33 cellular contexts compared by ENCODE assay signal in the genomic region with DNA sequence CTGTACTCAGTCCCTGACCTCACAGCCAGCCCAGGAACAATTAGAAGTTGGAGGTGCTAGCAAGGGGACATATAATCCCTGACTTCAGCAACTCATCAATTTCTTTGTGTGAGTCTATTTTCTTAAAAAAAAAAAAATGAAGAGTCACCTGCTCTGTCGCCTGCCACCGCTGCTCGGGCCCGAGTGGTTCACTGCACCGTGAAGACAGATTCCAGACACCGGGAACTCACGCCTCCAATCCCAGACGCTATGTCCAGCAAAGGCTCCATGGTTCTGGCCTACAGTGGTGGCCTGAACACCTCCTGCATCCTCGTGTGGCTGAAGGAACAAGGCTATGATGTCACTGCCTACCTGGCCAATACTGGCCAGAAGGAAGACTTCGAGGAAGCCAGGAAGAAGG.
A peak's percentile ranks its signal among the peaks of the same experiment; 100 is the strongest.
DNase-seq lines count a peak whose midpoint lies in the region; ATAC-seq and TF ChIP-seq lines count a peak whose summit lies in the region.
"Had no signal": no experiment of that assay in that cellular context is flagged by ENCODE, and none has a peak within 500 bp of the region (broad histone marks: within the 10 kb centered on the region; RNA-seq: fewer than 3 reads in every experiment).

No MANE protein-coding gene starts in this region.

- in situ Hi-C loops in IMR-90 (cut with MboI; ENCODE audit: low sequenced_read_pairs), result no loop called here

- H2BK5ac ChIP-seq in H9 (ENCODE audit: insufficient read length, low read length) (no peak overlapping the region), IMR-90 (ENCODE audit: low read depth, low read length, poor library complexity, severe bottlenecking) (no peak overlapping the region)

- intact Hi-C loops in Right ventricle myocardium inferior (cut with DNase I) (no loop called here), heart right ventricle (cut with DNase I) (no loop called here), IMR-90 (cut with micrococcal nuclease) (no loop called here)

- H3K9me3 ChIP-seq in heart right ventricle, result no peaks in the 10 kb centered on the region
- H3K9me3 ChIP-seq in H9 (ENCODE audit: control insufficient read depth, low read depth, low read length), result no peaks in the 10 kb centered on the region
- no peaks in the 10 kb centered on the region for H3K9me3 ChIP-seq in IMR-90 (ENCODE audit: control insufficient read depth, insufficient read depth, low read length)
- H3K9me3 ChIP-seq: A549; BE2C; BLaER1; BLaER1 treated with 17β-estradiol and CSF1 and Interleukin-3, amounts not matched to agents 10 nM and 100 nM; Caco-2 had no signal

- no peak overlapping the region for H3T11ph ChIP-seq in H9 (ENCODE audit: low read length)

- H3K36me3 Mint-ChIP-seq in H9 (ENCODE audit: insufficient read depth in 1 of 3, low read depth in 3 of 3), result no peaks in the 10 kb centered on the region
- H3K36me3 Mint-ChIP-seq: CD14-positive monocyte; CD4-positive, alpha-beta memory T cell; CD4-positive, CD25-positive, alpha-beta regulatory T cell; CD8-positive, alpha-beta memory T cell; CD8-positive, alpha-beta T cell had no signal

- H3K4me3 ChIP-seq in heart right ventricle (no peak overlapping the region), IMR-90 (ENCODE audit: insufficient read depth, low read depth, low read length) (no peak overlapping the region)
- H3K4me3 ChIP-seq: A549; BLaER1; BLaER1 treated with 17β-estradiol and CSF1 and Interleukin-3, amounts not matched to agents 10 nM and 100 nM had no signal

- TF ChIP-seq CTCF in heart right ventricle (IDR thresholded peaks at IDR 0.05) (no peak), H9 (conservative IDR thresholded peaks at IDR 0.05) (no peak), IMR-90 (conservative IDR thresholded peaks at IDR 0.05; ENCODE audit: low read depth, low read length) (no peak)

- H3K4me1 Mint-ChIP-seq in H9, result peaks cover 5 to 9% of the 10 kb centered on the region in 2 experiments
- H3K4me1 Mint-ChIP-seq: B cell; CD14-positive monocyte; CD4-positive, alpha-beta memory T cell; CD4-positive, CD25-positive, alpha-beta regulatory T cell; CD8-positive, alpha-beta memory T cell had no signal

- DNase-seq in Right ventricle myocardium inferior (ENCODE audit: missing footprints), result peak; percentile 58
- DNase-seq in heart right ventricle, result no peak
- no peak for DNase-seq in H9
- no peak for DNase-seq in IMR-90
- DNase-seq in inferior parietal cortex (ENCODE audit: extremely low spot score), result no peak
- DNase-seq in AG20443 (ENCODE audit: low spot score), result no peak
- DNase-seq: 8988T; ACHN; AML-193; BE2C; C1 segment of cervical spinal cord; Caco-2; Calu3; CD4-positive, alpha-beta memory T cell; CD4-positive, alpha-beta T cell; CD4-positive, CD25-positive, alpha-beta regulatory T cell; CD8-positive, alpha-beta memory T cell; COR-L47; DMS 273 treated with DMSO at 0.1 percent for 48 hours; DMS153; DMS53; DMS79; DMS79 treated with DMSO at 0.1 percent for 48 hours; DND-41; EL had no signal

- no peak overlapping the region for H3K4me2 ChIP-seq in H9 (ENCODE audit: insufficient read depth, insufficient read length, low read length)
- no peak overlapping the region for H3K4me2 ChIP-seq in IMR-90 (ENCODE audit: low read depth, low read length)
- H3K4me2 ChIP-seq: A549; BLaER1; BLaER1 treated with 17β-estradiol and CSF1 and Interleukin-3, amounts not matched to agents 10 nM and 100 nM had no signal

- H4K20me1 ChIP-seq in H9 (ENCODE audit: control insufficient read depth, insufficient read depth, insufficient read length) (no peaks in the 10 kb centered on the region), IMR-90 (ENCODE audit: insufficient read depth, low read length) (no peaks in the 10 kb centered on the region)
- H4K20me1 ChIP-seq: BLaER1; BLaER1 treated with 17β-estradiol and CSF1 and Interleukin-3, amounts not matched to agents 10 nM and 100 nM had no signal

- H3K36me3 ChIP-seq in heart right ventricle (no peaks in the 10 kb centered on the region), IMR-90 (ENCODE audit: control insufficient read depth, insufficient read depth, low read length) (no peaks in the 10 kb centered on the region)
- H3K36me3 ChIP-seq: BE2C; BLaER1; BLaER1 treated with 17β-estradiol and CSF1 and Interleukin-3, amounts not matched to agents 10 nM and 100 nM had no signal

- H3K79me1 ChIP-seq in H9 (ENCODE audit: insufficient read depth, low read depth, low read length, poor library complexity, severe bottlenecking), result no peaks in the 10 kb centered on the region
- H3K79me1 ChIP-seq in IMR-90 (ENCODE audit: low read depth in 1 of 2, low read length in 2 of 2), result no peaks in the 10 kb centered on the region

- H3K4ac ChIP-seq in H9 (ENCODE audit: low read depth, low read length) (no peak overlapping the region), IMR-90 (ENCODE audit: low read depth, low read length) (no peak overlapping the region)

- no TSS peak for BruUV-seq in IMR-90 (replicated peaks; lab: Mats Ljungman, UMichigan)

- TF ChIP-seq POLR2A in IMR-90 (IDR thresholded peaks at IDR 0.05; ENCODE audit: low read depth, low read length), result no peak

- no peak overlapping the region for H4K91ac ChIP-seq in H9 (ENCODE audit: insufficient read length, low read depth, low read length)
- H4K91ac ChIP-seq in IMR-90 (ENCODE audit: insufficient read depth, low read depth, low read length), result no peak overlapping the region

- H3K9ac ChIP-seq in H9 (ENCODE audit: extremely low read depth, insufficient read length, low read length) (no peak overlapping the region), IMR-90 (ENCODE audit: low read depth, low read length) (no peak overlapping the region)
- H3K9ac ChIP-seq: BLaER1; BLaER1 treated with 17β-estradiol and CSF1 and Interleukin-3, amounts not matched to agents 10 nM and 100 nM had no signal

- no peak for TF ChIP-seq RAD21 in IMR-90 (IDR thresholded peaks at IDR 0.05; ENCODE audit: low read length)

- H2BK20ac ChIP-seq in H9 (ENCODE audit: low read depth, low read length, poor library complexity, severe bottlenecking) (no peak overlapping the region), IMR-90 (ENCODE audit: low read depth, low read length) (no peak overlapping the region)

- H3K27ac Mint-ChIP-seq in H9, result no peak overlapping the region
- H3K27ac Mint-ChIP-seq: B cell; CD14-positive monocyte; CD4-positive, alpha-beta memory T cell; CD4-positive, alpha-beta T cell; CD4-positive, CD25-positive, alpha-beta regulatory T cell; CD8-positive, alpha-beta memory T cell; CD8-positive, alpha-beta T cell had no signal

- POLR2A ChIA-PET in IMR-90 (lab: Charles Lee; ENCODE audit: unreplicated experiment), result no interaction called here

- H2AK9ac ChIP-seq in IMR-90 (replicated peaks; ENCODE audit: low read depth, low read length, poor library complexity), result no peak overlapping the region

- peak overlapping the region; percentile 42; the same call in 1 of the 2 replicates for H3K14ac ChIP-seq in H9 (ENCODE audit: insufficient read depth, low read length)
- H3K14ac ChIP-seq in IMR-90 (replicated peaks; ENCODE audit: low read depth, low read length), result no peak overlapping the region

- no peak overlapping the region for H3K18ac ChIP-seq in H9 (ENCODE audit: insufficient read length, low read depth, low read length)
- no peak overlapping the region for H3K18ac ChIP-seq in IMR-90 (ENCODE audit: low read depth, low read length)

- dilution Hi-C loops in IMR-90 (cut with HindIII; ENCODE audit: low sequenced_read_pairs, unreplicated experiment), result no loop called here

- no peaks in the 10 kb centered on the region for H3K23me2 ChIP-seq in H9 (ENCODE audit: insufficient read length, low read depth, low read length, poor library complexity, severe bottlenecking)

- H3K9me3 Mint-ChIP-seq in H9, result no peaks in the 10 kb centered on the region

- CTCF ChIA-PET in IMR-90 (lab: Yijun Ruan, JAX), result no interaction called here

- no peak overlapping the region for H3K4me3 Mint-ChIP-seq in H9
- H3K4me3 Mint-ChIP-seq: B cell; CD14-positive monocyte; CD4-positive, alpha-beta memory T cell; CD4-positive, alpha-beta T cell; CD4-positive, CD25-positive, alpha-beta regulatory T cell; CD8-positive, alpha-beta memory T cell; CD8-positive, alpha-beta T cell had no signal

- ATAC-seq in Right ventricle myocardium inferior (no peak), heart right ventricle (no peak), IMR-90 (ENCODE audit: low read depth) (no peak)
- ATAC-seq: A549; CD8-positive, alpha-beta T cell had no signal

- H4K8ac ChIP-seq in H9 (replicated peaks; ENCODE audit: insufficient read length, low read depth, low read length) (no peak overlapping the region), IMR-90 (ENCODE audit: low read depth in 2 of 2, low read length in 2 of 2) (no peak overlapping the region)

- H2AK5ac ChIP-seq in H9 (ENCODE audit: insufficient read length, low read length) (no peak overlapping the region), IMR-90 (ENCODE audit: low read depth, low read length) (0 out of 2 replicates have a peak overlapping the region, but pooled peaks have one; percentile 7)

- no peaks in the 10 kb centered on the region for H3K79me2 ChIP-seq in H9 (ENCODE audit: insufficient read depth, low read length)

- H3K23ac ChIP-seq in H9 (ENCODE audit: insufficient read length, low read depth, low read length), result no peak overlapping the region
- H3K23ac ChIP-seq in IMR-90 (ENCODE audit: low read depth, low read length), result no peak overlapping the region

- H3K27me3 Mint-ChIP-seq in H9 (ENCODE audit: low read depth), result no peaks in the 10 kb centered on the region
- H3K27me3 Mint-ChIP-seq: B cell; CD4-positive, alpha-beta memory T cell; CD4-positive, alpha-beta T cell; CD4-positive, CD25-positive, alpha-beta regulatory T cell; CD8-positive, alpha-beta memory T cell had no signal

- 92% methylated on average over 10 of the region's 10 CpGs for WGBS in heart right ventricle, 2 donors
- no CpG with 5 or more reads among the region's 10 CpGs for whole genome bisulfite sequencing in H9 (ENCODE audit: extremely low coverage, insufficient read length, low lambda C conversion rate)
- 92% methylated on average over 7 of the region's 10 CpGs; no CpG with 5 or more reads in 1 of the 2 experiments for WGBS in IMR-90 (ENCODE audit: extremely low coverage in 2 of 2, insufficient read length in 1 of 2), 2 experiments

- H2BK15ac ChIP-seq in H9 (ENCODE audit: low read depth, low read length), result no peak overlapping the region
- no peak overlapping the region for H2BK15ac ChIP-seq in IMR-90 (ENCODE audit: low read depth, low read length)

- H3K27ac ChIP-seq in heart right ventricle (no peak overlapping the region), H9 (ENCODE audit: insufficient read length, low read depth, low read length) (no peak overlapping the region), IMR-90 (ENCODE audit: insufficient read depth, low read length) (no peak overlapping the region)
- H3K27ac ChIP-seq: 22Rv1; A549; BLaER1; BLaER1 treated with 17β-estradiol and CSF1 and Interleukin-3, amounts not matched to agents 10 nM and 100 nM; C4-2B had no signal

- H2BK120ac ChIP-seq in H9 (ENCODE audit: low read depth, low read length, poor library complexity, severe bottlenecking) (no peak overlapping the region), IMR-90 (ENCODE audit: low read depth, low read length) (no peak overlapping the region)

- H3K27me3 ChIP-seq in heart right ventricle, result no peaks in the 10 kb centered on the region
- H3K27me3 ChIP-seq in H9 (ENCODE audit: insufficient read depth, low read length), result no peaks in the 10 kb centered on the region
- H3K27me3 ChIP-seq in IMR-90 (ENCODE audit: control insufficient read depth, insufficient read depth, low read length), result no peaks in the 10 kb centered on the region
- H3K27me3 ChIP-seq: BE2C; BLaER1; BLaER1 treated with 17β-estradiol and CSF1 and Interleukin-3, amounts not matched to agents 10 nM and 100 nM had no signal

- H3K4me1 ChIP-seq in heart right ventricle, result no peaks in the 10 kb centered on the region
- H3K4me1 ChIP-seq in H9 (ENCODE audit: insufficient read depth, low read length), result peaks cover 3% of the 10 kb centered on the region; the same call in 1 of the 2 replicates
- no peaks in the 10 kb centered on the region for H3K4me1 ChIP-seq in IMR-90 (ENCODE audit: control insufficient read depth, insufficient read depth, low read length)
- H3K4me1 ChIP-seq: A549; BE2C; BLaER1; BLaER1 treated with 17β-estradiol and CSF1 and Interleukin-3, amounts not matched to agents 10 nM and 100 nM; Caco-2 had no signal

- no peaks in the 10 kb centered on the region for H3K9me1 ChIP-seq in IMR-90 (ENCODE audit: insufficient read depth, low read length)

- H2AFZ ChIP-seq in H9 (ENCODE audit: low read length) (no peak overlapping the region), IMR-90 (replicated peaks; ENCODE audit: low read length, poor library complexity) (no peak overlapping the region)

- H3K56ac ChIP-seq in H9 (ENCODE audit: insufficient read length, low read depth, low read length) (no peak overlapping the region), IMR-90 (ENCODE audit: extremely low read depth, insufficient read depth, low read length) (no peak overlapping the region)

- no peak overlapping the region for H2BK12ac ChIP-seq in H9 (ENCODE audit: insufficient read length, low read depth, low read length)

- H4K5ac ChIP-seq in H9 (ENCODE audit: insufficient read length, low read depth, low read length), result no peak overlapping the region
- no peak overlapping the region for H4K5ac ChIP-seq in IMR-90 (ENCODE audit: low read depth, low read length)
